1 cellular context compared by ENCODE assay signal in the genomic region with DNA sequence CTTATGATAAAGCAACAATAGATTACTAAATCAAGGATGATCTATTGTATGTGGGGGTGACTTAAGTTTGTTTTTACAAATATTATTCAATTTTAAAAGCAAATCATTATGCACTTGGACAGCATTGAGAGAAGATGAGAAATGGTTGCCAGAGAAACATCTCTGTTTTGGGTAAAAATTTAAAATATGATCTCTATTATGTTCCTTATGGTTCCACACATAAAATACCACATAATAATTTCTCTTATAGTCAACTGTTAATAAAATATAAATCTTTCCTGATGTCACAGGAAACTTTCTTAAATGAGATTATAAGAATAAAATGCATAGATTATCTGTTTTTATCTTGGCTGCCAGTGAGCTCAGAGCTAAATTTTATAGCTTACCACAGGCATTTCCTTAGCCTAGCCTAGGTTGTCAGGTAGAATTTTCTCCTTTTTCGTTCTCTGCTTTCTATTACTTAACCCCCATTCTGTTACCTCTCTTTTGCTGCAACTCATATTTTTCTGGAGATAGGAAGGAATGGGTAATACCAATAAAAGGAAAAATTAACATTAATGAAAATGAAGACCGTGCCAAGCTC.
TF ChIP-seq lines count a peak whose summit lies in the region.

No MANE protein-coding gene starts in this region.

TF ChIP-seq in SK-N-SH treated with all-trans-retinoic acid at 6 μM for 48 hours, 23 proteins besides CTCF, POLR2A, EP300 and RAD21 (continued from another document):
- TF ChIP-seq, protein P1, sequence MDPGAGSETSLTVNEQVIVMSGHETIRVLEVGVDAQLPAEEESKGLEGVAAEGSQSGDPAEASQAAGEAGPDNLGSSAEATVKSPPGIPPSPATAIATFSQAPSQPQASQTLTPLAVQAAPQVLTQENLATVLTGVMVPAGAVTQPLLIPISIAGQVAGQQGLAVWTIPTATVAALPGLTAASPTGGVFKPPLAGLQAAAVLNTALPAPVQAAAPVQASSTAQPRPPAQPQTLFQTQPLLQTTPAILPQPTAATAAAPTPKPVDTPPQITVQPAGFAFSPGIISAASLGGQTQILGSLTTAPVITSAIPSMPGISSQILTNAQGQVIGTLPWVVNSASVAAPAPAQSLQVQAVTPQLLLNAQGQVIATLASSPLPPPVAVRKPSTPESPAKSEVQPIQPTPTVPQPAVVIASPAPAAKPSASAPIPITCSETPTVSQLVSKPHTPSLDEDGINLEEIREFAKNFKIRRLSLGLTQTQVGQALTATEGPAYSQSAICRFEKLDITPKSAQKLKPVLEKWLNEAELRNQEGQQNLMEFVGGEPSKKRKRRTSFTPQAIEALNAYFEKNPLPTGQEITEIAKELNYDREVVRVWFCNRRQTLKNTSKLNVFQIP (CRISPR knock-in tag; IDR thresholded peaks at IDR 0.05; ENCODE audit: borderline replicate concordance, low read depth): no peak
- TF ChIP-seq, protein P2, sequence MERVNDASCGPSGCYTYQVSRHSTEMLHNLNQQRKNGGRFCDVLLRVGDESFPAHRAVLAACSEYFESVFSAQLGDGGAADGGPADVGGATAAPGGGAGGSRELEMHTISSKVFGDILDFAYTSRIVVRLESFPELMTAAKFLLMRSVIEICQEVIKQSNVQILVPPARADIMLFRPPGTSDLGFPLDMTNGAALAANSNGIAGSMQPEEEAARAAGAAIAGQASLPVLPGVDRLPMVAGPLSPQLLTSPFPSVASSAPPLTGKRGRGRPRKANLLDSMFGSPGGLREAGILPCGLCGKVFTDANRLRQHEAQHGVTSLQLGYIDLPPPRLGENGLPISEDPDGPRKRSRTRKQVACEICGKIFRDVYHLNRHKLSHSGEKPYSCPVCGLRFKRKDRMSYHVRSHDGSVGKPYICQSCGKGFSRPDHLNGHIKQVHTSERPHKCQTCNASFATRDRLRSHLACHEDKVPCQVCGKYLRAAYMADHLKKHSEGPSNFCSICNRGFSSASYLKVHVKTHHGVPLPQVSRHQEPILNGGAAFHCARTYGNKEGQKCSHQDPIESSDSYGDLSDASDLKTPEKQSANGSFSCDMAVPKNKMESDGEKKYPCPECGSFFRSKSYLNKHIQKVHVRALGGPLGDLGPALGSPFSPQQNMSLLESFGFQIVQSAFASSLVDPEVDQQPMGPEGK (CRISPR knock-in tag; IDR thresholded peaks at IDR 0.05; ENCODE audit: borderline replicate concordance): no peak
- no peak for TF ChIP-seq ZFP3 (CRISPR knock-in tag; IDR thresholded peaks at IDR 0.05)
- TF ChIP-seq ESRRG (CRISPR knock-in tag; IDR thresholded peaks at IDR 0.05): no peak
- no peak for TF ChIP-seq CSRNP3 (CRISPR knock-in tag; IDR thresholded peaks at IDR 0.05)
- TF ChIP-seq PPARA (CRISPR knock-in tag; IDR thresholded peaks at IDR 0.05; ENCODE audit: borderline replicate concordance): no peak
- TF ChIP-seq TCF4 (CRISPR knock-in tag; IDR thresholded peaks at IDR 0.05; ENCODE audit: borderline replicate concordance): no peak
- TF ChIP-seq ZC3H10 (CRISPR knock-in tag; IDR thresholded peaks at IDR 0.05): no peak
- no peak for TF ChIP-seq RARB (CRISPR knock-in tag; IDR thresholded peaks at IDR 0.05)
- TF ChIP-seq ISL1 (CRISPR knock-in tag; IDR thresholded peaks at IDR 0.05): no peak; the same call in 1 of the 2 replicates
- TF ChIP-seq ZNF70 (CRISPR knock-in tag; IDR thresholded peaks at IDR 0.05): no peak
- TF ChIP-seq ZNF8 (CRISPR knock-in tag; IDR thresholded peaks at IDR 0.05): no peak
- TF ChIP-seq GLIS3 (CRISPR knock-in tag; IDR thresholded peaks at IDR 0.05): no peak
- TF ChIP-seq ARNTL (CRISPR knock-in tag; IDR thresholded peaks at IDR 0.05; ENCODE audit: borderline replicate concordance, low read depth): no peak
- TF ChIP-seq TOX (CRISPR knock-in tag; IDR thresholded peaks at IDR 0.05; ENCODE audit: borderline replicate concordance): no peak
- TF ChIP-seq ZNF565 (CRISPR knock-in tag; conservative IDR thresholded peaks at IDR 0.05; ENCODE audit: low read depth): no peak
